24 cellular contexts compared by ENCODE assay signal in the genomic region with DNA sequence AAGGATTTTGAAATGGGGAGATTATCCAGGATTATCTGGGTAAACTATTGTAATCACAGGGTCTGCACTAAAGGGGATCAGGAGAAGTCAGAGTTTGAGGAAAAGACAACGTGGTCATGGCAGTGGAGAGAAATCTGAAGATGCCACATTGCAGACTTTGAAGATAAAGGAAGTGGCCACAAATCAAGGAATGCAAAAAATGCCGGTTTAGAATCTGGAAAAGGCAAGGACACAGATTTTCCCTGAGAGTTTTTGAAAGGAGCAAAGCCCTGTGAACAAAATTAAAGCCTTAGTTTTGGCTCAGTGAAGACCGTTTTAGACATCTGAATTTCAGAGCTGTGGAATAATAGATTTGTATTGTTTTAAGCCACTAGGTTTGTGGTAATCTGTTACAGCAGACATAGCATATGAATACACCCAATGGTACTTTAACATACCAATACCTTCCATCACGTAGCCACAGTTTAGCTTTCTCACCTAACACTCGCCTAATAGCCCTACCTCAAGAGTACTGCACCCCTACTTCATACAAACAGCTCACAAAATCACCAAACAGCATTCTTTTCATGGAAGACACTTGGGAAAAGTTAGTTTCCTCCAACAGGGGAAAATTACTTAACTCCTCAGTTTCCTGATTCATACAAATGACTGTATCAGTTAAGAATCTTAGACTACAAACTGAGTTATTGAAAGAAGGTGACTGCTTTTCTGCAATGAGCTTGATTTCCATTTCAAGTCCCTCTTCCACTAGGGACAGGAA.
DNase-seq lines count a peak whose midpoint lies in the region; TF ChIP-seq lines count a peak whose summit lies in the region.
"Had no signal": no experiment of that assay in that cellular context is flagged by ENCODE, and none has a peak within 500 bp of the region (broad histone marks: within the 10 kb centered on the region; RNA-seq: fewer than 3 reads in every experiment).

No MANE protein-coding gene starts in this region.

- no peaks in the 10 kb centered on the region for H3K36me3 ChIP-seq in brain microvascular endothelial cell (replicated peaks)
- H3K36me3 ChIP-seq in CD8-positive, alpha-beta memory T cell (ENCODE audit: insufficient read depth, low read length): no peaks in the 10 kb centered on the region
- H3K36me3 ChIP-seq: upper lobe of left lung had no signal

- H3K36me3 Mint-ChIP-seq in CD8-positive, alpha-beta memory T cell: peaks cover 0 to 1% (median 0%) of the 10 kb centered on the region in 3 donors
- H3K36me3 Mint-ChIP-seq: memory B cell had no signal

- H3K27me3 ChIP-seq in brain microvascular endothelial cell (replicated peaks): no peaks in the 10 kb centered on the region
- H3K27me3 ChIP-seq in CD8-positive, alpha-beta memory T cell (ENCODE audit: insufficient read depth, low read length, poor library complexity, severe bottlenecking): no peaks in the 10 kb centered on the region
- H3K27me3 ChIP-seq: upper lobe of left lung had no signal

- CTCF ChIA-PET in CD8-positive, alpha-beta memory T cell (lab: Charles Lee): no interaction called here

- no peaks in the 10 kb centered on the region for H3K9me3 ChIP-seq in CD8-positive, alpha-beta memory T cell (ENCODE audit: low read length)
- H3K9me3 ChIP-seq: psoas muscle, upper lobe of left lung had no signal

- no peak overlapping the region for H3K27ac Mint-ChIP-seq in CD8-positive, alpha-beta memory T cell
- H3K27ac Mint-ChIP-seq: dendritic cell treated with granulocyte-macrophage colony-stimulating factor and Interleukin-4, amounts not matched to agents 40 ng/mL and 50 ng/mL, for 4 days; memory B cell had no signal

- peaks cover 0 to 29% (median 8%) of the 10 kb centered on the region in 5 donors for H3K9me3 Mint-ChIP-seq in CD8-positive, alpha-beta memory T cell
- H3K9me3 Mint-ChIP-seq: activated T-cell treated with anti-CD3 and anti-CD28 coated beads, Interleukin-2, amount 50 U/mL, for 4 hours; memory B cell had no signal

- no peaks in the 10 kb centered on the region for H3K4me1 Mint-ChIP-seq in CD8-positive, alpha-beta memory T cell
- H3K4me1 Mint-ChIP-seq: memory B cell had no signal

- no peaks in the 10 kb centered on the region for H3K4me1 ChIP-seq in CD8-positive, alpha-beta memory T cell (ENCODE audit: insufficient read depth, low read length)
- H3K4me1 ChIP-seq: psoas muscle, upper lobe of left lung had no signal

- in situ Hi-C loops in brain microvascular endothelial cell (cut with HindIII; ENCODE audit: low pct_ligation_motif_present, low sequenced_read_pairs): no loop called here

- no peak overlapping the region for H3K4me3 ChIP-seq in AG10803 (ENCODE audit: low read length)
- H3K4me3 ChIP-seq in brain microvascular endothelial cell (ENCODE audit: low read depth, low read length): no peak overlapping the region
- no peak overlapping the region for H3K4me3 ChIP-seq in CD8-positive, alpha-beta memory T cell (ENCODE audit: low read length)
- H3K4me3 ChIP-seq: psoas muscle, SK-N-MC, upper lobe of left lung had no signal

- no peak overlapping the region for H3K4me3 Mint-ChIP-seq in CD8-positive, alpha-beta memory T cell
- H3K4me3 Mint-ChIP-seq: activated T-cell treated with anti-CD3 and anti-CD28 coated beads, Interleukin-2, amount 50 U/mL, for 4 hours; dendritic cell treated with granulocyte-macrophage colony-stimulating factor and Interleukin-4, amounts not matched to agents 40 ng/mL and 50 ng/mL, for 4 days; memory B cell had no signal

- H3K27me3 Mint-ChIP-seq in CD8-positive, alpha-beta memory T cell: no peaks in the 10 kb centered on the region

- DNase-seq in AG10803 (ENCODE audit: low read depth) (peak; percentile 57), HS-5 (ENCODE audit: low read depth) (peak; percentile 60), brain microvascular endothelial cell (no peak), kidney tubule cell (ENCODE audit: low spot score) (peak; percentile 55), cerebellum (ENCODE audit: low spot score) (no peak), COLO829 (ENCODE audit: low spot score) (no peak)
- DNase-seq in CD8-positive, alpha-beta memory T cell: no peak
- DNase-seq in activated CD8-positive, alpha-beta memory T cell treated with anti-CD3 and anti-CD28 coated beads, Interleukin-2, amount 50 U/mL, for 4 hours: no peak
- DNase-seq: ACHN; activated CD4-positive, alpha-beta T cell treated with anti-CD3 and anti-CD28 coated beads for 48 hours; activated T-cell treated with anti-CD3 and anti-CD28 coated beads, Interleukin-2, amount 50 U/mL, for 4 hours; left colon; MV-4-11; NCI-H1694; NCI-H526 treated with DMSO at 0.1 percent for 48 hours; psoas muscle; stimulated activated CD4-positive, alpha-beta T cell treated with anti-CD3 and anti-CD28 coated beads, Interleukin-1b, Interleukin-23, amount 100 ng/mL, for 48 hours; upper lobe of left lung had no signal

- POLR2A ChIA-PET in CD8-positive, alpha-beta memory T cell (lab: Charles Lee): no interaction called here

- TF ChIP-seq CTCF in AG10803 (conservative IDR thresholded peaks at IDR 0.05; ENCODE audit: low read length) (no peak), brain microvascular endothelial cell (IDR thresholded peaks at IDR 0.05; ENCODE audit: low read depth, low read length, missing control alignments) (no peak)

- peak overlapping the region; percentile 8 for H3K27ac ChIP-seq in brain microvascular endothelial cell
- no peak overlapping the region for H3K27ac ChIP-seq in CD8-positive, alpha-beta memory T cell (ENCODE audit: low read depth, low read length)
- H3K27ac ChIP-seq: C4-2B, KMS-11, psoas muscle, RWPE1, SK-N-MC, upper lobe of left lung had no signal

Comparison
In these comparisons a context has a peak if more than half of its experiments do, and no peak if none do; other contexts are left out.
1. DNase-seq: peak in AG10803 (single experiment), HS-5 (single experiment) and kidney tubule cell (single experiment); none in brain microvascular endothelial cell (single experiment), CD8-positive, alpha-beta memory T cell (0 of 5), cerebellum (single experiment), COLO829 (single experiment) and activated CD8-positive, alpha-beta memory T cell treated with anti-CD3 and anti-CD28 coated beads, Interleukin-2, amount 50 U/mL, for 4 hours (single experiment).